In genomic region chr3:9843715-9844438, GRCh38 we compare ENCODE assay signal across 8 cellular contexts. TPM values are rescaled to one million over a fixed set of nuclear protein-coding genes. Genes with fewer than 3 reads are reported as not detected.
A peak's percentile ranks its signal among the peaks of the same experiment; 100 is the strongest.
DNase-seq lines count a peak whose midpoint lies in the region; TF ChIP-seq lines count a peak whose summit lies in the region.

TSS of gene RPUSD3 (minus strand) at chr3:9844008. CDS start at chr3:9843990, 18 bp downstream.

- H4K20me1 ChIP-seq in H9 (ENCODE audit: control insufficient read depth, insufficient read depth, insufficient read length) (no peaks in the 10 kb centered on the region), MM.1S (ENCODE audit: insufficient read depth, low read length) (no peaks in the 10 kb centered on the region)

- no peaks in the 10 kb centered on the region; the same call in 1 of the 2 replicates for H3K27me3 ChIP-seq in H9 (ENCODE audit: insufficient read depth, low read length)
- no peaks in the 10 kb centered on the region for H3K27me3 ChIP-seq in MM.1S (replicated peaks; ENCODE audit: insufficient read depth, low read length)
- H3K27me3 ChIP-seq in neuronal stem cell (ENCODE audit: control insufficient read depth in 3 of 3, insufficient read depth in 3 of 3, low read depth in 1 of 3, low read length in 3 of 3): no peaks in the 10 kb centered on the region

- no peak within 1 kb of the TSS for H2BK20ac ChIP-seq in H9 (ENCODE audit: low read depth, low read length, poor library complexity, severe bottlenecking)

- H3K4me3 ChIP-seq in MM.1S (ENCODE audit: low read length) (peak within 1 kb of the TSS; percentile 95), neuronal stem cell (ENCODE audit: low read length in 2 of 2) (peak within 1 kb of the TSS; percentile 80 to 85)

- H3K27me3 Mint-ChIP-seq in H9 (ENCODE audit: low read depth): peaks cover 2% of the 10 kb centered on the region; the same call in 1 of the 2 replicates

- in situ Hi-C loops in SK-MEL-5 (cut with HindIII; ENCODE audit: low pct_unique_long_range_greater_than_20kb, low sequenced_read_pairs): no loop called here

- H2BK5ac ChIP-seq in H9 (ENCODE audit: insufficient read length, low read length) (no peak within 1 kb of the TSS), neuronal stem cell (ENCODE audit: low read length) (peak within 1 kb of the TSS; percentile 70)

- H3K4me1 ChIP-seq in ES-I3 (ENCODE audit: insufficient read depth, low read length): no peaks in the 10 kb centered on the region
- no peaks in the 10 kb centered on the region for H3K4me1 ChIP-seq in H9 (ENCODE audit: insufficient read depth, low read length)
- peaks cover 4% of the 10 kb centered on the region; the same call in 1 of the 2 replicates for H3K4me1 ChIP-seq in MM.1S (ENCODE audit: low read length)
- peaks cover 2 to 4% of the 10 kb centered on the region in 2 donors for H3K4me1 ChIP-seq in neuronal stem cell (ENCODE audit: control insufficient read depth in 2 of 2, insufficient read depth in 1 of 2, low read depth in 1 of 2, low read length in 2 of 2)

- H2BK120ac ChIP-seq in H9 (ENCODE audit: low read depth, low read length, poor library complexity, severe bottlenecking) (no peak within 1 kb of the TSS), neuronal stem cell (ENCODE audit: low read depth, low read length) (no peak within 1 kb of the TSS)

- H3K79me1 ChIP-seq in H9 (ENCODE audit: insufficient read depth, low read depth, low read length, poor library complexity, severe bottlenecking) (no peaks in the 10 kb centered on the region), neuronal stem cell (ENCODE audit: low read depth, low read length) (peaks cover 4% of the 10 kb centered on the region)

- no peak within 1 kb of the TSS for H3T11ph ChIP-seq in H9 (ENCODE audit: low read length)

- H4K8ac ChIP-seq in H9 (replicated peaks; ENCODE audit: insufficient read length, low read depth, low read length): no peak within 1 kb of the TSS
- no peak within 1 kb of the TSS for H4K8ac ChIP-seq in neuronal stem cell (ENCODE audit: low read depth, low read length)

- no peaks in the 10 kb centered on the region for H3K9me3 ChIP-seq in ES-I3 (ENCODE audit: control insufficient read depth, insufficient read depth, low read length)
- no peaks in the 10 kb centered on the region for H3K9me3 ChIP-seq in H9 (ENCODE audit: control insufficient read depth, low read depth, low read length)
- no peaks in the 10 kb centered on the region for H3K9me3 ChIP-seq in MM.1S (replicated peaks; ENCODE audit: insufficient read depth, low read length)
- H3K9me3 ChIP-seq in neuronal stem cell (replicated peaks in 1 of 2; ENCODE audit: control insufficient read depth in 2 of 2, insufficient read depth in 1 of 2, low read depth in 1 of 2, low read length in 2 of 2): peaks cover 0 to 2% of the 10 kb centered on the region in 2 donors

- H3K9ac ChIP-seq in ES-I3 (ENCODE audit: low read depth, low read length) (peak within 1 kb of the TSS; percentile 98), H9 (ENCODE audit: extremely low read depth, insufficient read length, low read length) (peak within 1 kb of the TSS; percentile 25), MM.1S (ENCODE audit: low read length) (peak within 1 kb of the TSS; percentile 67), neuronal stem cell (ENCODE audit: low read depth, low read length, poor library complexity) (peak within 1 kb of the TSS; percentile 95)

- no peak within 1 kb of the TSS for H4K5ac ChIP-seq in H9 (ENCODE audit: insufficient read length, low read depth, low read length)

- H3K36me3 ChIP-seq in ES-I3 (ENCODE audit: insufficient read depth, low read length) (peaks cover 12% of the 10 kb centered on the region), MM.1S (replicated peaks; ENCODE audit: insufficient read depth, low read length) (no peaks in the 10 kb centered on the region), neuronal stem cell (replicated peaks in 1 of 2; ENCODE audit: control insufficient read depth in 2 of 2, insufficient read depth in 2 of 2, low read length in 2 of 2) (peaks cover 22 to 32% of the 10 kb centered on the region in 2 donors)

- H3K23ac ChIP-seq in H9 (ENCODE audit: insufficient read length, low read depth, low read length): no peak within 1 kb of the TSS
- H3K23ac ChIP-seq in neuronal stem cell (ENCODE audit: low read depth, low read length, poor library complexity): peak within 1 kb of the TSS; percentile 99

- H3K4me3 Mint-ChIP-seq in H9: peak within 1 kb of the TSS; percentile 90 to 96

- H3K27ac Mint-ChIP-seq in H9: peak within 1 kb of the TSS; percentile 24 to 92 (median 91); a peak in 6 of 7 replicates

- H2BK15ac ChIP-seq in H9 (ENCODE audit: low read depth, low read length) (no peak within 1 kb of the TSS), neuronal stem cell (ENCODE audit: low read length) (peak within 1 kb of the TSS; percentile 74)

- TF ChIP-seq CTCF in H9 (conservative IDR thresholded peaks at IDR 0.05): no peak
- no peak for TF ChIP-seq CTCF in MM.1S (IDR thresholded peaks at IDR 0.05; ENCODE audit: low read length)
- no peak for TF ChIP-seq CTCF in subcutaneous adipose tissue (IDR thresholded peaks at IDR 0.05; ENCODE audit: low read depth)

- H3K36me3 Mint-ChIP-seq in H9 (ENCODE audit: insufficient read depth in 1 of 3, low read depth in 3 of 3): peaks cover 19 to 33% (median 29%) of the 10 kb centered on the region in 3 experiments; a peak in 6 of 7 replicates

- no peaks in the 10 kb centered on the region for H3K9me3 Mint-ChIP-seq in H9

- H3K18ac ChIP-seq in H9 (ENCODE audit: insufficient read length, low read depth, low read length) (peak within 1 kb of the TSS; percentile 62), neuronal stem cell (ENCODE audit: low read length) (peak within 1 kb of the TSS; percentile 98)

- peak; percentile 96 for DNase-seq in H9
- DNase-seq in MM.1S: peak; percentile 94
- DNase-seq in SK-MEL-5 (ENCODE audit: low read depth, low spot score): peak; percentile 96
- DNase-seq in activated naive CD4-positive, alpha-beta T cell treated with Interleukin-2 at 50 U/mL for 16 hours: peak; percentile 95
- peak; percentile 86 for DNase-seq in foreskin melanocyte
- peak; percentile 95 for DNase-seq in neuronal stem cell (ENCODE audit: low spot score)

- no CpG with 5 or more reads among the region's 42 CpGs for WGBS in H9 (ENCODE audit: extremely low coverage, insufficient read length, low lambda C conversion rate)
- WGBS in neuronal stem cell (ENCODE audit: extremely low coverage in 2 of 2, insufficient read length in 2 of 2, insufficient replicate concordance in 1 of 2), 2 donors: no CpG with 5 or more reads among the region's 42 CpGs

- H3K4me1 Mint-ChIP-seq in H9: peaks cover 6 to 9% of the 10 kb centered on the region in 2 experiments

- H3K79me2 ChIP-seq in H9 (ENCODE audit: insufficient read depth, low read length) (no peaks in the 10 kb centered on the region), MM.1S (ENCODE audit: low read length) (0 out of 2 replicates have a peak, but pooled peaks cover 13% of the 10 kb centered on the region)

- H3K9me2 ChIP-seq in MM.1S (replicated peaks; ENCODE audit: insufficient read depth, low read length): no peaks in the 10 kb centered on the region

- no peak within 1 kb of the TSS for H3K4ac ChIP-seq in H9 (ENCODE audit: low read depth, low read length)
- no peak within 1 kb of the TSS for H3K4ac ChIP-seq in neuronal stem cell (ENCODE audit: low read length)

- H3K14ac ChIP-seq in H9 (ENCODE audit: insufficient read depth, low read length): no peak within 1 kb of the TSS
- no peak within 1 kb of the TSS for H3K14ac ChIP-seq in neuronal stem cell (ENCODE audit: low read length)

- H2AFZ ChIP-seq in H9 (ENCODE audit: low read length) (no peak within 1 kb of the TSS), MM.1S (ENCODE audit: low read length) (peak within 1 kb of the TSS; percentile 99), neuronal stem cell (ENCODE audit: low read length) (peak within 1 kb of the TSS; percentile 87)

- H3F3A ChIP-seq in MM.1S (ENCODE audit: insufficient read depth, low read length): peaks cover 5% of the 10 kb centered on the region; the same call in 1 of the 2 replicates

- H3K56ac ChIP-seq in H9 (ENCODE audit: insufficient read length, low read depth, low read length): no peak within 1 kb of the TSS

- H2BK12ac ChIP-seq in H9 (ENCODE audit: insufficient read length, low read depth, low read length): no peak within 1 kb of the TSS
- no peak within 1 kb of the TSS for H2BK12ac ChIP-seq in neuronal stem cell (ENCODE audit: low read length)

- no peak within 1 kb of the TSS for H2AK5ac ChIP-seq in H9 (ENCODE audit: insufficient read length, low read length)
- peak within 1 kb of the TSS; percentile 20 for H2AK5ac ChIP-seq in neuronal stem cell (ENCODE audit: low read depth, low read length)

- H3K23me2 ChIP-seq in H9 (ENCODE audit: insufficient read length, low read depth, low read length, poor library complexity, severe bottlenecking): peaks cover 5% of the 10 kb centered on the region

- H4K91ac ChIP-seq in H9 (ENCODE audit: insufficient read length, low read depth, low read length) (no peak within 1 kb of the TSS), neuronal stem cell (ENCODE audit: low read depth, low read length, poor library complexity) (no peak within 1 kb of the TSS)

- H3K27ac ChIP-seq in H9 (ENCODE audit: insufficient read length, low read depth, low read length) (no peak within 1 kb of the TSS), MM.1S (ENCODE audit: low read length) (peak within 1 kb of the TSS; percentile 20; the same call in 1 of the 2 replicates), neuronal stem cell (replicated peaks; ENCODE audit: low read length) (no peak within 1 kb of the TSS)

- H3K4me2 ChIP-seq in H9 (ENCODE audit: insufficient read depth, insufficient read length, low read length): peak within 1 kb of the TSS; percentile 37
- H3K4me2 ChIP-seq in MM.1S (ENCODE audit: low read depth, low read length): peak within 1 kb of the TSS; percentile 91
- peak within 1 kb of the TSS; percentile 82 for H3K4me2 ChIP-seq in neuronal stem cell (ENCODE audit: insufficient read depth, low read length, poor library complexity, severe bottlenecking)

RNA-seq across cellular contexts. Expression of gene RPUSD3, which starts in this region (rescaled TPM):
- total RNA-seq in H9 (2021): 59.5 TPM in 2 replicates
- 125 and 127 TPM in 2 replicates for total RNA-seq in SK-MEL-5 (2014; rRNA removed; shearing (Covaris generic))
- 178 and 189 TPM in 2 replicates for polyA plus RNA-seq in SK-MEL-5 (2015; cell fraction: cytosol; rRNA removed)
- 154 and 177 TPM in 2 replicates for polyA plus RNA-seq in SK-MEL-5 (2015; cell fraction: nucleus; rRNA removed)
- polyA plus RNA-seq in neuronal stem cell (2013, experiment 1 of 2): 47.4 TPM
- 44.3 TPM for polyA plus RNA-seq in neuronal stem cell (2013, experiment 2 of 2)
- 10 to 100 TPM; 28.9 to 40.1 (median 33.8) TPM for total RNA-seq in subcutaneous adipose tissue

Comparison
In these comparisons a context has a peak if more than half of its experiments do, and no peak if none do; other contexts are left out.
1. H3K9ac ChIP-seq: peak in every context shown above with its lines; median percentile 98 in ES-I3; 95 in neuronal stem cell; 67 in MM.1S; 25 in H9.
2. H3K4me2 ChIP-seq: peak in every context shown above with its lines; median percentile 91 in MM.1S; 82 in neuronal stem cell; 37 in H9.